In genomic region chr15:55434989-55435825, GRCh38 we compare ENCODE assay signal across 8 cellular contexts. TPM values are rescaled to one million over a fixed set of nuclear protein-coding genes. Genes with fewer than 3 reads are reported as not detected.
A peak's percentile ranks its signal among the peaks of the same experiment; 100 is the strongest.
DNase-seq lines count a peak whose midpoint lies in the region; ATAC-seq and TF ChIP-seq lines count a peak whose summit lies in the region.

No MANE protein-coding gene starts in this region.

- no peaks in the 10 kb centered on the region for H3K9me2 ChIP-seq in PC-3 (replicated peaks; ENCODE audit: low read length)

- H4K20me1 ChIP-seq in PC-3 (ENCODE audit: low read length): no peaks in the 10 kb centered on the region

- TF ChIP-seq CTCF in AG09309 (IDR thresholded peaks at IDR 0.05; ENCODE audit: control insufficient read depth, insufficient read depth, low read depth, low read length, missing control alignments): peak; percentile 67
- peak; percentile 69 for TF ChIP-seq CTCF in GM10266 (IDR thresholded peaks at IDR 0.05; ENCODE audit: control insufficient read depth, insufficient read depth, low read depth, missing control alignments)
- TF ChIP-seq CTCF in PC-3 (conservative IDR thresholded peaks at IDR 0.05; ENCODE audit: low read depth, low read length): peak; percentile 69

- DNase-seq in AG09309 (ENCODE audit: low read depth) (peak; percentile 23), GM10266 (ENCODE audit: extremely low spot score) (peak; percentile 47), PC-3 (peak; percentile 68), dermis blood vessel endothelial cell (peak; percentile 84), medulla oblongata (ENCODE audit: extremely low spot score) (peak; percentile 56)

- no peak overlapping the region for H3K4me3 ChIP-seq in AG09309 (ENCODE audit: control insufficient read depth, low read depth, low read length)
- no peak overlapping the region for H3K4me3 ChIP-seq in PC-3 (ENCODE audit: low read length)

- CTCF ChIA-PET in PC-3 (lab: Charles Lee): interaction anchor here (0.5 to 0.7 kb wide), 6 partner anchors 9 to 231 kb away, joined by 3 to 9 read pairs (median 4); partner anchors contain the start of genes CCPG1 and PIERCE2

- intact Hi-C loops in PC-3 (cut with micrococcal nuclease): loop anchor here (1.0 to 5.0 kb wide), 5 partner anchors 27 to 218 kb away; partner anchors contain the start of genes CCPG1, PIERCE2, PIGB and PIGBOS1

- no peak overlapping the region for H3K27ac ChIP-seq in PC-3 (ENCODE audit: low read length)

- no peak overlapping the region for H2AFZ ChIP-seq in PC-3 (ENCODE audit: low read length)

- no peaks in the 10 kb centered on the region for H3K36me3 ChIP-seq in PC-3 (ENCODE audit: low read depth, low read length)

- no peak overlapping the region for H3K4me2 ChIP-seq in PC-3 (ENCODE audit: low read length)

- POLR2A ChIA-PET in PC-3 (lab: Charles Lee; ENCODE audit: unreplicated experiment): interaction anchor here (0.6 to 0.7 kb wide), 2 partner anchors 27 to 231 kb away, joined by 3 read pairs; partner anchors contain the start of genes CCPG1 and PIERCE2

- H3K9me3 ChIP-seq in PC-3 (ENCODE audit: low read length): no peaks in the 10 kb centered on the region

- no peaks in the 10 kb centered on the region for H3K27me3 ChIP-seq in PC-3 (ENCODE audit: low read length)

- peaks cover 6% of the 10 kb centered on the region; the same call in 1 of the 2 replicates for H3K4me1 ChIP-seq in PC-3 (ENCODE audit: insufficient read depth, low read length)

- H3K79me2 ChIP-seq in PC-3 (ENCODE audit: low read length): no peaks in the 10 kb centered on the region

- ATAC-seq in HG03280 (IDR thresholded peaks at IDR 0.05; ENCODE audit: unreplicated experiment) (peak; percentile 63), PC-3 (peak; percentile 89), HG03196 (IDR thresholded peaks at IDR 0.05; ENCODE audit: unreplicated experiment) (no peak), HG02678 (IDR thresholded peaks at IDR 0.05; ENCODE audit: unreplicated experiment) (no peak)

- BruUV-seq in PC-3 (replicated peaks; lab: Mats Ljungman, UMichigan): no TSS peak

- H3F3A ChIP-seq in PC-3 (ENCODE audit: low read length, unreplicated experiment): no peaks in the 10 kb centered on the region

- no peak overlapping the region for H3K9ac ChIP-seq in PC-3 (ENCODE audit: low read length)

RNA-seq across cellular contexts. Expression of gene PIERCE2, which starts 26.9 kb away (rescaled TPM):
- 0.63 and 3.1 TPM in 2 replicates for total RNA-seq in PC-3 (2014; rRNA removed)
- total RNA-seq in dermis blood vessel endothelial cell: 0.79 and 0.85 TPM in 2 replicates

RNA-seq across cellular contexts. Expression of gene CCPG1, which starts 27.0 kb away (rescaled TPM):
- 7.5 and 7.8 TPM in 2 replicates for total RNA-seq in PC-3 (2014; rRNA removed)
- total RNA-seq in dermis blood vessel endothelial cell: 70.5 and 84.7 TPM in 2 replicates

Comparison
In these comparisons a context has a peak if more than half of its experiments do, and no peak if none do; other contexts are left out.
1. DNase-seq: peak in every context shown above with its lines; median percentile 84 in dermis blood vessel endothelial cell; 68 in PC-3; 56 in medulla oblongata; 47 in GM10266; 23 in AG09309.
2. ATAC-seq: peak in HG03280 (single experiment) and PC-3 (single experiment); none in HG03196 (single experiment) and HG02678 (single experiment).
3. Peak in every context shown above with its lines, with median percentiles within 50 percentile points of each other: CTCF ChIP-seq.